Comparison of ENCODE assay signal across 4 cellular contexts in the genomic region with DNA sequence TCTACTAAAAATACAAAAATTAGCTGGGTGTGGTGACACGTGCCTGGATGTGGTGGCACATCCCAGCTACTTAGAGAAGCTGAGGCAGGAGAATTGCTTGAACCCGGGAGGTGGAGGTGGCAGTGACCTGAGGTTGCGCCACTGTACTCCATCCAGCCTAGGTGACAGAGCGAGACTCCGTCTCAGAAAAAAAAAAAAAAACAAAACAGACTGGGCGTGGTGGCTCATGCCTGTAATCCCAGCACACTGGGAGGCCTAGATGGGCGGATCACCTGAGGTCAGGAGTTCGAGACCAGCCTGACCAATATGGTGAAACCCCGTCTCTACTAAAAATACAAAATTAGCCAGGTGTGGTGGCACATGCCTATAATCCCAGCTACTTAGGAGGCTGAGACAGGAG. TPM values are rescaled to one million over a fixed set of nuclear protein-coding genes. Genes with fewer than 3 reads are reported as not detected.
"Had no signal": no experiment of that assay in that cellular context is flagged by ENCODE, and none has a peak within 500 bp of the region (broad histone marks: within the 10 kb centered on the region; RNA-seq: fewer than 3 reads in every experiment).

No MANE protein-coding gene starts in this region.

RNA-seq across cellular contexts. Expression of gene SMIM5, which starts 39.8 kb away (rescaled TPM):
- total RNA-seq: activated naive CD4-positive, alpha-beta T cell treated with anti-CD3 and anti-CD28 coated beads for 36 hours; activated T-helper 1 cell treated with anti-CD3 and anti-CD28 coated beads, Interleukin-12 subunit alpha, Interleukin-12 subunit beta, Interleukin-2, Interleukin-4 antibody, amounts not matched to agents 30 ng/mL and 10 ng/mL and 1 ng/mL, durations not matched to agents 14 hours and 24 hours and 36 hours; ascending aorta; chondrocyte had no signal
